ENCODE assay signal across 31 cellular contexts in genomic region chr1:56965191-56965590, GRCh38. TPM values are rescaled to one million over a fixed set of nuclear protein-coding genes. Genes with fewer than 3 reads are reported as not detected.
"Had no signal": no experiment of that assay in that cellular context is flagged by ENCODE, and none has a peak within 500 bp of the region (broad histone marks: within the 10 kb centered on the region; RNA-seq: fewer than 3 reads in every experiment).

No MANE protein-coding gene starts in this region.

- ATAC-seq: heart right ventricle; mucosa of descending colon; naive thymus-derived CD4-positive, alpha-beta T cell; right cardiac atrium; stimulated activated memory B cell treated with anti-CD40 and anti-IgM and Interleukin-4, amounts not matched to agents 10 μg/mL and 1 μg/mL and 100 μg/mL, for 72 hours had no signal

- DNase-seq: heart right ventricle; left lung; mesendoderm; midbrain; mucosa of descending colon; naive thymus-derived CD4-positive, alpha-beta T cell; occipital lobe; ovary; retina; right cardiac atrium; sigmoid colon; stimulated activated CD4-positive, alpha-beta T cell treated with anti-CD3 and anti-CD28 coated beads, Interleukin-1b, Interleukin-23, amount 100 ng/mL, for 48 hours; stimulated activated CD4-positive, alpha-beta T cell treated with anti-CD3 and anti-CD28 coated beads, Interleukin-2, amount 100 ng/mL, for 48 hours; stimulated activated CD4-positive, alpha-beta T cell treated with anti-CD3 and anti-CD28 coated beads, Interleukin-4, amount 100 ng/mL, for 4 hours; stimulated activated CD8-positive, alpha-beta memory T cell treated with anti-CD3 and anti-CD28 coated beads, Interleukin-4, amount 100 ng/mL, for 48 hours; stimulated activated naive CD4-positive, alpha-beta T cell treated with Interleukin-2 at 50 U/mL for 16 hours; stimulated activated naive CD8-positive, alpha-beta T cell treated with anti-CD3 and anti-CD28 coated beads, Interleukin-15, amount 100 ng/mL, for 72 hours; substantia nigra; uterus had no signal

- H3K4me3 ChIP-seq: heart right ventricle, hepatocyte, left lung, lung, mucosa of descending colon, ovary, sigmoid colon, tibial nerve, uterus had no signal

- H3K9me3 ChIP-seq: left lung, mucosa of descending colon, neutrophil, ovary, sigmoid colon, uterus had no signal

- H3K27me3 ChIP-seq: hepatocyte, left lung, neutrophil, ovary, sigmoid colon, tibial nerve, uterus had no signal

- H2AFZ ChIP-seq: hepatocyte had no signal

- H3K4me2 ChIP-seq: hepatocyte had no signal

- H3K4me1 ChIP-seq: heart right ventricle, left lung, sigmoid colon, tibial nerve, uterus had no signal

- H3K27ac ChIP-seq: heart right ventricle, hepatocyte, left lung, neutrophil, ovary, sigmoid colon, tibial nerve, uterus had no signal

- H3K36me3 ChIP-seq: heart right ventricle, left lung, neutrophil, ovary, sigmoid colon, tibial nerve, uterus had no signal

RNA-seq across cellular contexts. Expression of gene C8B, which starts 0.6 kb away (rescaled TPM):
- total RNA-seq: heart right ventricle; kidney epithelial cell; lower leg skin; mucosa of descending colon; myocyte; naive thymus-derived CD4-positive, alpha-beta T cell; occipital lobe; pulmonary artery endothelial cell; right cardiac atrium; sigmoid colon; temporal lobe; tibial nerve; ureter; uterus had no signal
- polyA plus RNA-seq: heart right ventricle; naive thymus-derived CD4-positive, alpha-beta T cell; neural cell; ovary; right cardiac atrium; sigmoid colon had no signal
